18 cellular contexts compared by ENCODE assay signal in genomic region chr9:17117372-17117771, GRCh38.
"Had no signal": no experiment of that assay in that cellular context is flagged by ENCODE, and none has a peak within 500 bp of the region (broad histone marks: within the 10 kb centered on the region; RNA-seq: fewer than 3 reads in every experiment).

No MANE protein-coding gene starts in this region.

- ATAC-seq: heart left ventricle, left colon had no signal

- H3K9me3 ChIP-seq: heart left ventricle, neutrophil, tibial nerve, uterus had no signal

- H3K27me3 ChIP-seq: neutrophil, tibial nerve, uterus had no signal

- H3K4me1 ChIP-seq: heart left ventricle, tibial nerve, uterus had no signal

- H3K27ac ChIP-seq: heart left ventricle, neutrophil, skin epidermis had no signal

- FAIRE-seq: frontal cortex had no signal

- H3K4me3 ChIP-seq: heart left ventricle, lung, skin epidermis, tibial nerve, uterus had no signal

- DNase-seq: activated CD4-positive, alpha-beta T cell treated with anti-CD3 and anti-CD28 coated beads, Interleukin-2, amount 50 U/mL, for 1 hour; activated CD8-positive, alpha-beta memory T cell treated with anti-CD3 and anti-CD28 coated beads for 24 hours; activated naive CD4-positive, alpha-beta T cell treated with Interleukin-2 at 50 U/mL for 16 hours; aorta; cortex of kidney; effector memory CD4-positive, alpha-beta T cell; heart left ventricle; left colon; naive B cell; posterior cingulate gyrus; stimulated activated CD4-positive, alpha-beta T cell treated with anti-CD3 and anti-CD28 coated beads, Interleukin-4, amount 100 ng/mL, for 24 hours; stimulated activated naive CD4-positive, alpha-beta T cell; uterus had no signal

- H3K36me3 ChIP-seq: heart left ventricle, neutrophil, tibial nerve, uterus had no signal
